Comparison of ENCODE assay signal across 3 cellular contexts in genomic region chr5:149018909-149019443, GRCh38.
TF ChIP-seq lines count a peak whose summit lies in the region.

No MANE protein-coding gene starts in this region.

TF ChIP-seq in SK-N-SH treated with all-trans-retinoic acid at 6 μM for 48 hours, 23 proteins besides CTCF, POLR2A, EP300 and RAD21:
- peak; percentile 36; the same call in 1 of the 2 replicates for TF ChIP-seq ISL1 (CRISPR knock-in tag; IDR thresholded peaks at IDR 0.05)
- TF ChIP-seq PATZ1 (CRISPR knock-in tag; IDR thresholded peaks at IDR 0.05; ENCODE audit: borderline replicate concordance): no peak
- TF ChIP-seq ZNF565 (CRISPR knock-in tag; conservative IDR thresholded peaks at IDR 0.05; ENCODE audit: low read depth): no peak

TF ChIP-seq in SK-N-SH, 30 proteins besides CTCF, POLR2A, EP300 and RAD21:
- TF ChIP-seq RXRA (IDR thresholded peaks at IDR 0.05; ENCODE audit: borderline replicate concordance, low read depth): no peak
TF ChIP-seq in SK-N-SH: peak in this region for 0.

TF ChIP-seq in H1, 55 proteins besides CTCF, POLR2A, EP300 and RAD21:
- TF ChIP-seq HDAC6 (IDR thresholded peaks at IDR 0.05; ENCODE audit: low read depth, low read length) (no peak), TCF12 (IDR thresholded peaks at IDR 0.05; ENCODE audit: low read depth, low read length) (no peak), NANOG (IDR thresholded peaks at IDR 0.05; ENCODE audit: insufficient read depth, low read depth, low read length, poor library complexity, severe bottlenecking) (no peak), CEBPB (IDR thresholded peaks at IDR 0.05; ENCODE audit: low read depth, low read length) (no peak), MAX (IDR thresholded peaks at IDR 0.05) (no peak), CBX5 (IDR thresholded peaks at IDR 0.05; ENCODE audit: low read depth, low read length) (no peak), ZNF274 (IDR thresholded peaks at IDR 0.05; ENCODE audit: borderline replicate concordance, extremely low read depth, low read length) (no peak), SIRT6 (IDR thresholded peaks at IDR 0.05; ENCODE audit: low read length) (no peak), SP4 (IDR thresholded peaks at IDR 0.05; ENCODE audit: low read length) (no peak), RXRA (IDR thresholded peaks at IDR 0.05; ENCODE audit: insufficient read depth, low read depth, low read length) (no peak), SRF (IDR thresholded peaks at IDR 0.05; ENCODE audit: low read depth, low read length) (no peak), E2F6 (IDR thresholded peaks at IDR 0.05) (no peak), SAP30 (IDR thresholded peaks at IDR 0.05; ENCODE audit: insufficient read depth, insufficient replicate concordance, low read length) (no peak), EZH2 (IDR thresholded peaks at IDR 0.05; ENCODE audit: low read depth, low read length, severe bottlenecking) (no peak), RBBP5 (IDR thresholded peaks at IDR 0.05; ENCODE audit: borderline replicate concordance, low read depth, low read length) (no peak), KDM5A (IDR thresholded peaks at IDR 0.05; ENCODE audit: low read length) (no peak)
